Comparison of ENCODE assay signal across 1 cellular context in genomic region chr18:76495435-76496199, GRCh38.
TF ChIP-seq lines count a peak whose summit lies in the region.

No MANE protein-coding gene starts in this region.

TF ChIP-seq in GM12878, 131 proteins besides CTCF, POLR2A, EP300 and RAD21 (continued from another document and continues in another):
- TF ChIP-seq, protein P1, sequence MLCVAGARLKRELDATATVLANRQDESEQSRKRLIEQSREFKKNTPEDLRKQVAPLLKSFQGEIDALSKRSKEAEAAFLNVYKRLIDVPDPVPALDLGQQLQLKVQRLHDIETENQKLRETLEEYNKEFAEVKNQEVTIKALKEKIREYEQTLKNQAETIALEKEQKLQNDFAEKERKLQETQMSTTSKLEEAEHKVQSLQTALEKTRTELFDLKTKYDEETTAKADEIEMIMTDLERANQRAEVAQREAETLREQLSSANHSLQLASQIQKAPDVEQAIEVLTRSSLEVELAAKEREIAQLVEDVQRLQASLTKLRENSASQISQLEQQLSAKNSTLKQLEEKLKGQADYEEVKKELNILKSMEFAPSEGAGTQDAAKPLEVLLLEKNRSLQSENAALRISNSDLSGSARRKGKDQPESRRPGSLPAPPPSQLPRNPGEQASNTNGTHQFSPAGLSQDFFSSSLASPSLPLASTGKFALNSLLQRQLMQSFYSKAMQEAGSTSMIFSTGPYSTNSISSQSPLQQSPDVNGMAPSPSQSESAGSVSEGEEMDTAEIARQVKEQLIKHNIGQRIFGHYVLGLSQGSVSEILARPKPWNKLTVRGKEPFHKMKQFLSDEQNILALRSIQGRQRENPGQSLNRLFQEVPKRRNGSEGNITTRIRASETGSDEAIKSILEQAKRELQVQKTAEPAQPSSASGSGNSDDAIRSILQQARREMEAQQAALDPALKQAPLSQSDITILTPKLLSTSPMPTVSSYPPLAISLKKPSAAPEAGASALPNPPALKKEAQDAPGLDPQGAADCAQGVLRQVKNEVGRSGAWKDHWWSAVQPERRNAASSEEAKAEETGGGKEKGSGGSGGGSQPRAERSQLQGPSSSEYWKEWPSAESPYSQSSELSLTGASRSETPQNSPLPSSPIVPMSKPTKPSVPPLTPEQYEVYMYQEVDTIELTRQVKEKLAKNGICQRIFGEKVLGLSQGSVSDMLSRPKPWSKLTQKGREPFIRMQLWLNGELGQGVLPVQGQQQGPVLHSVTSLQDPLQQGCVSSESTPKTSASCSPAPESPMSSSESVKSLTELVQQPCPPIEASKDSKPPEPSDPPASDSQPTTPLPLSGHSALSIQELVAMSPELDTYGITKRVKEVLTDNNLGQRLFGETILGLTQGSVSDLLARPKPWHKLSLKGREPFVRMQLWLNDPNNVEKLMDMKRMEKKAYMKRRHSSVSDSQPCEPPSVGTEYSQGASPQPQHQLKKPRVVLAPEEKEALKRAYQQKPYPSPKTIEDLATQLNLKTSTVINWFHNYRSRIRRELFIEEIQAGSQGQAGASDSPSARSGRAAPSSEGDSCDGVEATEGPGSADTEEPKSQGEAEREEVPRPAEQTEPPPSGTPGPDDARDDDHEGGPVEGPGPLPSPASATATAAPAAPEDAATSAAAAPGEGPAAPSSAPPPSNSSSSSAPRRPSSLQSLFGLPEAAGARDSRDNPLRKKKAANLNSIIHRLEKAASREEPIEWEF (IDR thresholded peaks at IDR 0.05; ENCODE audit: insufficient replicate concordance, low read depth, low read length): no peak
- TF ChIP-seq TCF7 (IDR thresholded peaks at IDR 0.05; ENCODE audit: borderline replicate concordance) (no peak), SIX5 (IDR thresholded peaks at IDR 0.05; ENCODE audit: low read depth, low read length, severe bottlenecking) (no peak), REST (IDR thresholded peaks at IDR 0.05; ENCODE audit: low read depth, low read length) (no peak), HCFC1 (IDR thresholded peaks at IDR 0.05; ENCODE audit: low read length) (no peak), HDAC6 (IDR thresholded peaks at IDR 0.05; ENCODE audit: unreplicated experiment) (peak; percentile 35), CHD1 (IDR thresholded peaks at IDR 0.05; ENCODE audit: low read depth, low read length) (no peak), GABPA (IDR thresholded peaks at IDR 0.05; ENCODE audit: low read depth) (no peak), BCL3 (IDR thresholded peaks at IDR 0.05; ENCODE audit: borderline replicate concordance, insufficient read depth, low read depth, low read length, poor library complexity, severe bottlenecking) (no peak), SMAD1 (IDR thresholded peaks at IDR 0.05; ENCODE audit: low read depth, partially characterized antibody) (no peak), MTA2 (IDR thresholded peaks at IDR 0.05; ENCODE audit: low read depth) (no peak), NR2C2 (IDR thresholded peaks at IDR 0.05; ENCODE audit: borderline replicate concordance, control insufficient read depth, insufficient read length, low read depth) (no peak), MLLT1 (IDR thresholded peaks at IDR 0.05) (no peak), MEF2B (IDR thresholded peaks at IDR 0.05; ENCODE audit: partially characterized antibody, poor library complexity, severe bottlenecking) (no peak), ESRRA (IDR thresholded peaks at IDR 0.05; ENCODE audit: low read length) (no peak), ZNF24 (IDR thresholded peaks at IDR 0.05) (no peak), RFX5 (IDR thresholded peaks at IDR 0.05; ENCODE audit: low read depth, low read length) (no peak), ASH2L (IDR thresholded peaks at IDR 0.05; ENCODE audit: borderline replicate concordance, low read depth) (no peak), RUNX3 (IDR thresholded peaks at IDR 0.05; ENCODE audit: low read length) (0 out of 2 replicates have a peak, but pooled peaks have one; percentile 5), STAT3 (IDR thresholded peaks at IDR 0.05; ENCODE audit: low read depth, low read length) (no peak), IKZF2 (IDR thresholded peaks at IDR 0.05) (no peak), DPF2 (IDR thresholded peaks at IDR 0.05) (peak; percentile 44; the same call in 1 of the 2 replicates), KAT2A (conservative IDR thresholded peaks at IDR 0.05; ENCODE audit: control insufficient read depth, low read depth, low read length) (no peak), NR2C1 (IDR thresholded peaks at IDR 0.05) (no peak), MXI1 (IDR thresholded peaks at IDR 0.05; ENCODE audit: low read depth, low read length) (no peak), CREB1 (IDR thresholded peaks at IDR 0.05; ENCODE audit: low read depth) (peak; percentile 46; the same call in 1 of the 2 replicates), SUPT20H (IDR thresholded peaks at IDR 0.05; ENCODE audit: borderline replicate concordance, control insufficient read depth, low read depth, low read length) (no peak), YY1 (IDR thresholded peaks at IDR 0.05; ENCODE audit: low read depth, low read length) (0 out of 2 replicates have a peak, but pooled peaks have one; percentile 51), CBX5 (IDR thresholded peaks at IDR 0.05; ENCODE audit: low read depth) (no peak), STAT1 (conservative IDR thresholded peaks at IDR 0.05) (no peak)
- TF ChIP-seq, protein P2, sequence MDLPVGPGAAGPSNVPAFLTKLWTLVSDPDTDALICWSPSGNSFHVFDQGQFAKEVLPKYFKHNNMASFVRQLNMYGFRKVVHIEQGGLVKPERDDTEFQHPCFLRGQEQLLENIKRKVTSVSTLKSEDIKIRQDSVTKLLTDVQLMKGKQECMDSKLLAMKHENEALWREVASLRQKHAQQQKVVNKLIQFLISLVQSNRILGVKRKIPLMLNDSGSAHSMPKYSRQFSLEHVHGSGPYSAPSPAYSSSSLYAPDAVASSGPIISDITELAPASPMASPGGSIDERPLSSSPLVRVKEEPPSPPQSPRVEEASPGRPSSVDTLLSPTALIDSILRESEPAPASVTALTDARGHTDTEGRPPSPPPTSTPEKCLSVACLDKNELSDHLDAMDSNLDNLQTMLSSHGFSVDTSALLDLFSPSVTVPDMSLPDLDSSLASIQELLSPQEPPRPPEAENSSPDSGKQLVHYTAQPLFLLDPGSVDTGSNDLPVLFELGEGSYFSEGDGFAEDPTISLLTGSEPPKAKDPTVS (IDR thresholded peaks at IDR 0.05; ENCODE audit: low read depth, low read length): no peak
- TF ChIP-seq, protein P3, sequence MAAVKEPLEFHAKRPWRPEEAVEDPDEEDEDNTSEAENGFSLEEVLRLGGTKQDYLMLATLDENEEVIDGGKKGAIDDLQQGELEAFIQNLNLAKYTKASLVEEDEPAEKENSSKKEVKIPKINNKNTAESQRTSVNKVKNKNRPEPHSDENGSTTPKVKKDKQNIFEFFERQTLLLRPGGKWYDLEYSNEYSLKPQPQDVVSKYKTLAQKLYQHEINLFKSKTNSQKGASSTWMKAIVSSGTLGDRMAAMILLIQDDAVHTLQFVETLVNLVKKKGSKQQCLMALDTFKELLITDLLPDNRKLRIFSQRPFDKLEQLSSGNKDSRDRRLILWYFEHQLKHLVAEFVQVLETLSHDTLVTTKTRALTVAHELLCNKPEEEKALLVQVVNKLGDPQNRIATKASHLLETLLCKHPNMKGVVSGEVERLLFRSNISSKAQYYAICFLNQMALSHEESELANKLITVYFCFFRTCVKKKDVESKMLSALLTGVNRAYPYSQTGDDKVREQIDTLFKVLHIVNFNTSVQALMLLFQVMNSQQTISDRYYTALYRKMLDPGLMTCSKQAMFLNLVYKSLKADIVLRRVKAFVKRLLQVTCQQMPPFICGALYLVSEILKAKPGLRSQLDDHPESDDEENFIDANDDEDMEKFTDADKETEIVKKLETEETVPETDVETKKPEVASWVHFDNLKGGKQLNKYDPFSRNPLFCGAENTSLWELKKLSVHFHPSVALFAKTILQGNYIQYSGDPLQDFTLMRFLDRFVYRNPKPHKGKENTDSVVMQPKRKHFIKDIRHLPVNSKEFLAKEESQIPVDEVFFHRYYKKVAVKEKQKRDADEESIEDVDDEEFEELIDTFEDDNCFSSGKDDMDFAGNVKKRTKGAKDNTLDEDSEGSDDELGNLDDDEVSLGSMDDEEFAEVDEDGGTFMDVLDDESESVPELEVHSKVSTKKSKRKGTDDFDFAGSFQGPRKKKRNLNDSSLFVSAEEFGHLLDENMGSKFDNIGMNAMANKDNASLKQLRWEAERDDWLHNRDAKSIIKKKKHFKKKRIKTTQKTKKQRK (IDR thresholded peaks at IDR 0.05; ENCODE audit: low read depth, low read length): no peak
- TF ChIP-seq, protein P4, sequence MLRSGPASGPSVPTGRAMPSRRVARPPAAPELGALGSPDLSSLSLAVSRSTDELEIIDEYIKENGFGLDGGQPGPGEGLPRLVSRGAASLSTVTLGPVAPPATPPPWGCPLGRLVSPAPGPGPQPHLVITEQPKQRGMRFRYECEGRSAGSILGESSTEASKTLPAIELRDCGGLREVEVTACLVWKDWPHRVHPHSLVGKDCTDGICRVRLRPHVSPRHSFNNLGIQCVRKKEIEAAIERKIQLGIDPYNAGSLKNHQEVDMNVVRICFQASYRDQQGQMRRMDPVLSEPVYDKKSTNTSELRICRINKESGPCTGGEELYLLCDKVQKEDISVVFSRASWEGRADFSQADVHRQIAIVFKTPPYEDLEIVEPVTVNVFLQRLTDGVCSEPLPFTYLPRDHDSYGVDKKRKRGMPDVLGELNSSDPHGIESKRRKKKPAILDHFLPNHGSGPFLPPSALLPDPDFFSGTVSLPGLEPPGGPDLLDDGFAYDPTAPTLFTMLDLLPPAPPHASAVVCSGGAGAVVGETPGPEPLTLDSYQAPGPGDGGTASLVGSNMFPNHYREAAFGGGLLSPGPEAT (IDR thresholded peaks at IDR 0.05; ENCODE audit: low read depth): no peak
- TF ChIP-seq, protein P5, sequence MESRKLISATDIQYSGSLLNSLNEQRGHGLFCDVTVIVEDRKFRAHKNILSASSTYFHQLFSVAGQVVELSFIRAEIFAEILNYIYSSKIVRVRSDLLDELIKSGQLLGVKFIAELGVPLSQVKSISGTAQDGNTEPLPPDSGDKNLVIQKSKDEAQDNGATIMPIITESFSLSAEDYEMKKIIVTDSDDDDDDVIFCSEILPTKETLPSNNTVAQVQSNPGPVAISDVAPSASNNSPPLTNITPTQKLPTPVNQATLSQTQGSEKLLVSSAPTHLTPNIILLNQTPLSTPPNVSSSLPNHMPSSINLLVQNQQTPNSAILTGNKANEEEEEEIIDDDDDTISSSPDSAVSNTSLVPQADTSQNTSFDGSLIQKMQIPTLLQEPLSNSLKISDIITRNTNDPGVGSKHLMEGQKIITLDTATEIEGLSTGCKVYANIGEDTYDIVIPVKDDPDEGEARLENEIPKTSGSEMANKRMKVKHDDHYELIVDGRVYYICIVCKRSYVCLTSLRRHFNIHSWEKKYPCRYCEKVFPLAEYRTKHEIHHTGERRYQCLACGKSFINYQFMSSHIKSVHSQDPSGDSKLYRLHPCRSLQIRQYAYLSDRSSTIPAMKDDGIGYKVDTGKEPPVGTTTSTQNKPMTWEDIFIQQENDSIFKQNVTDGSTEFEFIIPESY (IDR thresholded peaks at IDR 0.05): no peak
- TF ChIP-seq, protein P6, sequence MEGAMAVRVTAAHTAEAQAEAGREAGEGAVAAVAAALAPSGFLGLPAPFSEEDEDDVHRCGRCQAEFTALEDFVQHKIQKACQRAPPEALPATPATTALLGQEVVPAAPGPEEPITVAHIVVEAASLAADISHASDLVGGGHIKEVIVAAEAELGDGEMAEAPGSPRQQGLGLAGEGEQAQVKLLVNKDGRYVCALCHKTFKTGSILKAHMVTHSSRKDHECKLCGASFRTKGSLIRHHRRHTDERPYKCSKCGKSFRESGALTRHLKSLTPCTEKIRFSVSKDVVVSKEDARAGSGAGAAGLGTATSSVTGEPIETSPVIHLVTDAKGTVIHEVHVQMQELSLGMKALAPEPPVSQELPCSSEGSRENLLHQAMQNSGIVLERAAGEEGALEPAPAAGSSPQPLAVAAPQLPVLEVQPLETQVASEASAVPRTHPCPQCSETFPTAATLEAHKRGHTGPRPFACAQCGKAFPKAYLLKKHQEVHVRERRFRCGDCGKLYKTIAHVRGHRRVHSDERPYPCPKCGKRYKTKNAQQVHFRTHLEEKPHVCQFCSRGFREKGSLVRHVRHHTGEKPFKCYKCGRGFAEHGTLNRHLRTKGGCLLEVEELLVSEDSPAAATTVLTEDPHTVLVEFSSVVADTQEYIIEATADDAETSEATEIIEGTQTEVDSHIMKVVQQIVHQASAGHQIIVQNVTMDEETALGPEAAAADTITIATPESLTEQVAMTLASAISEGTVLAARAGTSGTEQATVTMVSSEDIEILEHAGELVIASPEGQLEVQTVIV (IDR thresholded peaks at IDR 0.05; ENCODE audit: borderline replicate concordance, partially characterized antibody): no peak
